ENCODE assay signal across 9 cellular contexts in genomic region chr4:73836373-73837269, GRCh38. TPM values are rescaled to one million over a fixed set of nuclear protein-coding genes. Genes with fewer than 3 reads are reported as not detected.
DNase-seq lines count a peak whose midpoint lies in the region; FAIRE-seq and TF ChIP-seq lines count a peak whose summit lies in the region.
"Had no signal": no experiment of that assay in that cellular context is flagged by ENCODE, and none has a peak within 500 bp of the region (broad histone marks: within the 10 kb centered on the region; RNA-seq: fewer than 3 reads in every experiment).

TSS of gene CXCL6 (plus strand) at chr4:73836678. CDS start at chr4:73836751, 73 bp downstream.

- H3K9me3 ChIP-seq in keratinocyte (ENCODE audit: control insufficient read depth, low read depth, low read length) (no peaks in the 10 kb centered on the region), subcutaneous abdominal adipose tissue (ENCODE audit: control insufficient read depth in 5 of 5, low read length in 5 of 5) (no peaks in the 10 kb centered on the region)

- peak within 1 kb of the TSS; percentile 90 for H3K4me2 ChIP-seq in keratinocyte (ENCODE audit: control insufficient read depth, extremely low read depth, insufficient read depth, low read depth, low read length)

- peak; percentile 36 for FAIRE-seq in bronchial epithelial cell (lab: Jason Lieb, UNC)
- peak; percentile 36 for FAIRE-seq in keratinocyte (lab: Jason Lieb, UNC)

- H3K9me1 ChIP-seq in keratinocyte (ENCODE audit: control insufficient read depth, extremely low read depth, insufficient read depth, low read length), result no peaks in the 10 kb centered on the region

- H3K36me3 ChIP-seq in bronchial epithelial cell (ENCODE audit: control insufficient read depth, insufficient read depth, low read length), result no peaks in the 10 kb centered on the region
- H3K36me3 ChIP-seq in keratinocyte (ENCODE audit: control insufficient read depth in 2 of 2, extremely low read depth in 1 of 2, insufficient read depth in 2 of 2, low read length in 2 of 2), result no peaks in the 10 kb centered on the region
- H3K36me3 ChIP-seq in subcutaneous abdominal adipose tissue (ENCODE audit: control insufficient read depth in 5 of 5, insufficient read depth in 5 of 5, low read length in 5 of 5), result no peaks in the 10 kb centered on the region

- H3K79me2 ChIP-seq in keratinocyte (ENCODE audit: control insufficient read depth, insufficient read depth, low read length), result no peaks in the 10 kb centered on the region

- H3K4me3 ChIP-seq in bronchial epithelial cell (ENCODE audit: low read depth, low read length), result peak within 1 kb of the TSS; percentile 34
- H3K4me3 ChIP-seq in keratinocyte (ENCODE audit: control insufficient read depth in 2 of 3, extremely low read depth in 1 of 3, insufficient read depth in 2 of 3, low read depth in 1 of 3, low read length in 3 of 3), result peak within 1 kb of the TSS; percentile 24 to 74 (median 39)
- H3K4me3 ChIP-seq in subcutaneous abdominal adipose tissue (ENCODE audit: low read depth in 1 of 5, low read length in 5 of 5), result peak within 1 kb of the TSS; percentile 29 to 68 (median 55)

- no peaks in the 10 kb centered on the region for H4K20me1 ChIP-seq in keratinocyte (ENCODE audit: control insufficient read depth, extremely low read depth, insufficient read depth, low read length)

- peaks cover 31% of the 10 kb centered on the region for H3K4me1 ChIP-seq in keratinocyte (ENCODE audit: control insufficient read depth, extremely low read depth, insufficient read depth, low read length)
- H3K4me1 ChIP-seq in subcutaneous abdominal adipose tissue (ENCODE audit: control insufficient read depth in 5 of 5, insufficient read depth in 5 of 5, low read length in 5 of 5), result peaks cover 0 to 7% (median 6%) of the 10 kb centered on the region in 5 donors

- DNase-seq in DMS53 (lab: John Stamatoyannopoulos, UW) (peak; percentile 68), DMS53 treated with DMSO at 0.1 percent for 48 hours (lab: John Stamatoyannopoulos, UW; ENCODE audit: unreplicated experiment) (no peak), bronchial epithelial cell (ENCODE audit: low read depth) (no peak), keratinocyte (ENCODE audit: low read depth, low spot score) (no peak), NCI-H2029 (lab: John Stamatoyannopoulos, UW) (no peak), G401 (ENCODE audit: low spot score) (no peak), AML-193 (lab: John Stamatoyannopoulos, UW) (no peak)
- DNase-seq: ACHN had no signal

- in situ Hi-C loops in G401 (cut with HindIII; ENCODE audit: low sequenced_read_pairs), result no loop called here

- TF ChIP-seq CTCF in bronchial epithelial cell (IDR thresholded peaks at IDR 0.05; ENCODE audit: insufficient read depth, low read length, severe bottlenecking) (no peak), keratinocyte (optimal IDR thresholded peaks at IDR 0.05 in 1 of 3, IDR thresholded peaks at IDR 0.05 in 1 of 3, conservative IDR thresholded peaks at IDR 0.05 in 1 of 3; ENCODE audit: extremely low read depth in 1 of 3, insufficient read depth in 2 of 3, low read length in 3 of 3) (no peak)

- H3K27ac ChIP-seq in keratinocyte (ENCODE audit: control insufficient read depth, insufficient read depth, low read length) (no peak within 1 kb of the TSS), subcutaneous abdominal adipose tissue (ENCODE audit: low read depth, low read length) (no peak within 1 kb of the TSS)

- peak within 1 kb of the TSS; percentile 89 for H2AFZ ChIP-seq in keratinocyte (ENCODE audit: control insufficient read depth, low read length)

- dilution Hi-C loops in keratinocyte (cut with MboI; ENCODE audit: extremely low pct_ligation_motif_present, low sequenced_read_pairs), result no loop called here

- no peaks in the 10 kb centered on the region for H3K27me3 ChIP-seq in bronchial epithelial cell (ENCODE audit: control insufficient read depth, insufficient read depth, low read length)
- no peaks in the 10 kb centered on the region for H3K27me3 ChIP-seq in keratinocyte (ENCODE audit: control insufficient read depth, extremely low read depth, insufficient read depth, low read length)
- H3K27me3 ChIP-seq in subcutaneous abdominal adipose tissue (ENCODE audit: control insufficient read depth in 5 of 5, insufficient read depth in 4 of 5, low read length in 5 of 5), result peaks cover 5 to 12% (median 8%) of the 10 kb centered on the region in 5 donors

- peak within 1 kb of the TSS; percentile 64 for H3K9ac ChIP-seq in keratinocyte (ENCODE audit: control insufficient read depth, extremely low read depth, insufficient read depth, low read length)
- no peak within 1 kb of the TSS for H3K9ac ChIP-seq in subcutaneous abdominal adipose tissue (ENCODE audit: low read length in 5 of 5)

RNA-seq across cellular contexts. Expression of gene CXCL6, which starts in this region (rescaled TPM):
- total RNA-seq in bronchial epithelial cell, result 0.26 TPM in 1 of 2 replicates, not detected in the other
- polyA plus RNA-seq in keratinocyte, result 0.08 to 0.29 TPM in 2 of 3 replicates, not detected in the other
- not detected for polyA plus RNA-seq in keratinocyte (2011; ENCODE audit: low read depth)
- 0.09 and 0.19 TPM in 2 replicates for polyA plus RNA-seq in keratinocyte (2011; cell fraction: cytosol; rRNA removed)
- 0.08 and 0.37 TPM in 2 replicates for polyA plus RNA-seq in keratinocyte (2011; cell fraction: nucleus; rRNA removed)
- 0.48 TPM in 1 of 2 replicates, not detected in the other for polyA plus RNA-seq in keratinocyte (2012; ENCODE audit: low replicate concordance)
- 0.23 TPM in 1 of 3 replicates, not detected in the others for polyA minus RNA-seq in keratinocyte
- not detected for polyA minus RNA-seq in keratinocyte (2011; cell fraction: cytosol; rRNA and poly(A)+ RNA removed)
- polyA minus RNA-seq in keratinocyte (2011; cell fraction: nucleus; rRNA and poly(A)+ RNA removed), result not detected in 2 replicates
- total RNA-seq in G401 (2014; rRNA removed; shearing (Covaris generic)), result not detected in 2 replicates
